8 cellular contexts compared by ENCODE assay signal in the genomic region with DNA sequence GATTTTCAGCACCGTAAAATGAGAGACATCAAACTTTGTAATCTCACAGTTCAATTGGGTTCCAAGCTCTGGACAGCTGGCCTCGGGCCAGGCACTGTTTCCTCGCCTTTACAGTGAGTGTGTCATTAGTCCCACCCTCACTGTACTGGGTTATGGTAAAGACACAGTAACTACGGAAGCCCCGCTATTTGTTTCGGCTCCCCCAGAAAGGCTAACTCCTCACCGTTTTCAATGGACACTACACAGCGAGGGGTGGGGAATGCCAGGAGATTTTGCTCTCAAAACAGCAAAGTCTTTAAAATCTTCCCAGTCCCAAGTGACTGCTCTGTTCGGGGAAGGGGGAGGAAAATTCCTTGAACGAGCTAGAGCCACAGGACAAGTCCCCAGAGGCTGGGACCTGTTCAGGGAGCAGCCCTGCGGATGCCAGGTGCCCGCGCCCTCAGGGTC. TPM values are rescaled to one million over a fixed set of nuclear protein-coding genes. Genes with fewer than 3 reads are reported as not detected.
DNase-seq lines count a peak whose midpoint lies in the region; ATAC-seq and TF ChIP-seq lines count a peak whose summit lies in the region.

No MANE protein-coding gene starts in this region.

- H3K27ac ChIP-seq in CD4-positive, CD25-positive, alpha-beta regulatory T cell (ENCODE audit: insufficient read depth, low read length, poor library complexity, severe bottlenecking): no peak overlapping the region
- peak overlapping the region; percentile 55 for H3K27ac ChIP-seq in PC-3 (ENCODE audit: low read length)
- H3K27ac ChIP-seq in muscle layer of duodenum (ENCODE audit: low read length): peak overlapping the region; percentile 88
- no peak overlapping the region for H3K27ac ChIP-seq in Karpas-422 (ENCODE audit: low read length)

- H4K20me1 ChIP-seq in PC-3 (ENCODE audit: low read length): peaks cover 6% of the 10 kb centered on the region; the same call in 1 of the 2 replicates
- H4K20me1 ChIP-seq in Karpas-422 (ENCODE audit: insufficient read depth, low read depth, low read length): no peaks in the 10 kb centered on the region

- peaks cover 36% of the 10 kb centered on the region for H3K79me2 ChIP-seq in PC-3 (ENCODE audit: low read length)
- H3K79me2 ChIP-seq in Karpas-422 (ENCODE audit: low read length): no peaks in the 10 kb centered on the region

- no peak for TF ChIP-seq CTCF in PC-3 (conservative IDR thresholded peaks at IDR 0.05; ENCODE audit: low read depth, low read length)

- H3K4me2 ChIP-seq in PC-3 (ENCODE audit: low read length) (peak overlapping the region; percentile 91), Karpas-422 (ENCODE audit: low read depth, low read length, poor library complexity, severe bottlenecking) (no peak overlapping the region)

- peaks cover 9 to 10% of the 10 kb centered on the region in 2 experiments for H3K9me3 ChIP-seq in CD4-positive, CD25-positive, alpha-beta regulatory T cell (ENCODE audit: control insufficient read depth in 2 of 2, low read length in 2 of 2)
- H3K9me3 ChIP-seq in PC-3 (ENCODE audit: low read length) (no peaks in the 10 kb centered on the region), muscle layer of duodenum (ENCODE audit: control insufficient read depth in 1 of 2, low read length in 2 of 2) (peaks cover 0 to 12% of the 10 kb centered on the region in 2 donors), Karpas-422 (ENCODE audit: low read length) (peaks cover 5% of the 10 kb centered on the region)

- BruUV-seq in PC-3 (replicated peaks; lab: Mats Ljungman, UMichigan): no TSS peak

- peaks cover 4% of the 10 kb centered on the region for H3F3A ChIP-seq in PC-3 (ENCODE audit: low read length, unreplicated experiment)

- POLR2A ChIA-PET in PC-3 (lab: Charles Lee; ENCODE audit: unreplicated experiment): interaction anchor here (0.5 to 0.6 kb wide), 2 partner anchors 157 to 164 kb away, joined by 4 read pairs; no protein-coding TSS in a partner anchor

- H3K4me1 Mint-ChIP-seq in CD4-positive, CD25-positive, alpha-beta regulatory T cell: peaks cover 13 to 37% (median 21%) of the 10 kb centered on the region in 4 donors
- peaks cover 0 to 2% of the 10 kb centered on the region in 2 donors for H3K4me1 Mint-ChIP-seq in effector memory CD8-positive, alpha-beta T cell (ENCODE audit: low read depth in 2 of 2)

- DNase-seq in CD4-positive, CD25-positive, alpha-beta regulatory T cell: no peak
- DNase-seq in PC-3 (peak; percentile 81), KG1 (lab: John Stamatoyannopoulos, UW) (no peak), HuH-7.5 (ENCODE audit: low spot score) (no peak), Karpas-422 (no peak)
- DNase-seq in effector memory CD8-positive, alpha-beta T cell: no peak
- DNase-seq in activated naive CD4-positive, alpha-beta T cell treated with anti-CD3 and anti-CD28 coated beads, Interleukin-2, amount 50 U/mL, for 72 hours (ENCODE audit: low spot score in 2 of 2): no peak

- H3K27me3 ChIP-seq in CD4-positive, CD25-positive, alpha-beta regulatory T cell (ENCODE audit: control insufficient read depth, insufficient read depth, low read length): no peaks in the 10 kb centered on the region
- H3K27me3 ChIP-seq in PC-3 (ENCODE audit: low read length): no peaks in the 10 kb centered on the region
- H3K27me3 ChIP-seq in muscle layer of duodenum (ENCODE audit: low read depth, low read length): peaks cover 8% of the 10 kb centered on the region
- H3K27me3 ChIP-seq in Karpas-422 (ENCODE audit: low read length): no peaks in the 10 kb centered on the region

- no peak for ATAC-seq in CD4-positive, CD25-positive, alpha-beta regulatory T cell (ENCODE audit: low read depth in 2 of 2)
- peak; percentile 8 for ATAC-seq in PC-3
- ATAC-seq in effector memory CD8-positive, alpha-beta T cell (replicated peaks): no peak
- no peak for ATAC-seq in activated naive CD4-positive, alpha-beta T cell treated with anti-CD3 and anti-CD28 coated beads, Interleukin-2, amount 50 U/mL, for 72 hours

- CTCF ChIA-PET in PC-3 (lab: Charles Lee): interaction anchor here (0.9 kb wide), 1 partner anchor 25 kb away, joined by 3 read pairs; no protein-coding TSS in a partner anchor

- no peak overlapping the region for H3K4me3 ChIP-seq in CD4-positive, CD25-positive, alpha-beta regulatory T cell (ENCODE audit: low read depth, low read length)
- H3K4me3 ChIP-seq in PC-3 (ENCODE audit: low read length) (peak overlapping the region; percentile 69), muscle layer of duodenum (ENCODE audit: low read depth in 1 of 2, low read length in 2 of 2) (peak overlapping the region; percentile 41 to 62), Karpas-422 (ENCODE audit: low read length) (no peak overlapping the region)

- H3K36me3 ChIP-seq in CD4-positive, CD25-positive, alpha-beta regulatory T cell (ENCODE audit: control insufficient read depth, insufficient read depth, low read length): no peaks in the 10 kb centered on the region
- H3K36me3 ChIP-seq in PC-3 (ENCODE audit: low read depth, low read length): peaks cover 4% of the 10 kb centered on the region
- no peaks in the 10 kb centered on the region for H3K36me3 ChIP-seq in muscle layer of duodenum (ENCODE audit: control insufficient read depth in 1 of 2, insufficient read depth in 2 of 2, low read length in 2 of 2)
- no peaks in the 10 kb centered on the region for H3K36me3 ChIP-seq in Karpas-422 (ENCODE audit: insufficient read depth, low read length)

- peak overlapping the region; percentile 51 to 87 (median 81) for H3K4me3 Mint-ChIP-seq in CD4-positive, CD25-positive, alpha-beta regulatory T cell
- peak overlapping the region; percentile 57 to 63 for H3K4me3 Mint-ChIP-seq in effector memory CD8-positive, alpha-beta T cell

- peak overlapping the region; percentile 46 for H2AFZ ChIP-seq in PC-3 (ENCODE audit: low read length)
- no peak overlapping the region for H2AFZ ChIP-seq in Karpas-422 (ENCODE audit: low read length)

- intact Hi-C loops in PC-3 (cut with micrococcal nuclease): loop anchor here (5.0 kb wide), 4 partner anchors 120 to 280 kb away; no protein-coding TSS in a partner anchor

- H3K36me3 Mint-ChIP-seq in CD4-positive, CD25-positive, alpha-beta regulatory T cell: peaks cover 10% of the 10 kb centered on the region
- no peaks in the 10 kb centered on the region for H3K36me3 Mint-ChIP-seq in effector memory CD8-positive, alpha-beta T cell (ENCODE audit: insufficient read depth)
- peaks cover 0 to 6% of the 10 kb centered on the region in 2 donors for H3K36me3 Mint-ChIP-seq in activated naive CD4-positive, alpha-beta T cell treated with anti-CD3 and anti-CD28 coated beads, Interleukin-2, amount 50 U/mL, for 72 hours

- H3K9me2 ChIP-seq in PC-3 (replicated peaks; ENCODE audit: low read length) (no peaks in the 10 kb centered on the region), Karpas-422 (replicated peaks; ENCODE audit: insufficient read depth, low read length) (no peaks in the 10 kb centered on the region)

- no peaks in the 10 kb centered on the region for H3K27me3 Mint-ChIP-seq in CD4-positive, CD25-positive, alpha-beta regulatory T cell
- peaks cover 6 to 15% of the 10 kb centered on the region in 2 donors for H3K27me3 Mint-ChIP-seq in effector memory CD8-positive, alpha-beta T cell

- peaks cover 36% of the 10 kb centered on the region for H3K4me1 ChIP-seq in CD4-positive, CD25-positive, alpha-beta regulatory T cell (ENCODE audit: control insufficient read depth, insufficient read depth, low read length, poor library complexity, severe bottlenecking)
- H3K4me1 ChIP-seq in PC-3 (ENCODE audit: insufficient read depth, low read length): peaks cover 41% of the 10 kb centered on the region
- peaks cover 15 to 26% of the 10 kb centered on the region in 2 donors for H3K4me1 ChIP-seq in muscle layer of duodenum (ENCODE audit: control insufficient read depth in 1 of 2, insufficient read depth in 2 of 2, low read length in 2 of 2)
- no peaks in the 10 kb centered on the region for H3K4me1 ChIP-seq in Karpas-422 (ENCODE audit: low read length)

- H3K27ac Mint-ChIP-seq in CD4-positive, CD25-positive, alpha-beta regulatory T cell: peak overlapping the region; percentile 20 to 84 (median 71)
- no peak overlapping the region for H3K27ac Mint-ChIP-seq in effector memory CD8-positive, alpha-beta T cell
- peak overlapping the region in 1 of 2 donors; percentile 22 for H3K27ac Mint-ChIP-seq in activated naive CD4-positive, alpha-beta T cell treated with anti-CD3 and anti-CD28 coated beads, Interleukin-2, amount 50 U/mL, for 72 hours

- H3K9me3 Mint-ChIP-seq in CD4-positive, CD25-positive, alpha-beta regulatory T cell: peaks cover 0 to 8% (median 4%) of the 10 kb centered on the region in 7 donors
- peaks cover 0 to 2% of the 10 kb centered on the region in 2 donors for H3K9me3 Mint-ChIP-seq in effector memory CD8-positive, alpha-beta T cell
- H3K9me3 Mint-ChIP-seq in activated naive CD4-positive, alpha-beta T cell treated with anti-CD3 and anti-CD28 coated beads, Interleukin-2, amount 50 U/mL, for 72 hours: peaks cover 4 to 5% of the 10 kb centered on the region in 2 donors

- H3K9ac ChIP-seq in PC-3 (ENCODE audit: low read length): peak overlapping the region; percentile 45
- H3K9ac ChIP-seq in Karpas-422 (ENCODE audit: low read length): no peak overlapping the region

RNA-seq across cellular contexts. Expression of a gene that starts 0.8 kb away (rescaled TPM):
- 19.7 TPM for total RNA-seq in CD4-positive, CD25-positive, alpha-beta regulatory T cell
- 10 to 100 TPM in 3 of 4 donors, 1 to 10 TPM in 1; 7.0 to 12.3 (median 11.9) TPM for polyA plus RNA-seq in CD4-positive, CD25-positive, alpha-beta regulatory T cell
- 18.1 and 32.9 TPM in 2 replicates for total RNA-seq in PC-3 (2014; rRNA removed)
- total RNA-seq in activated naive CD4-positive, alpha-beta T cell treated with anti-CD3 and anti-CD28 coated beads, Interleukin-2, amount 50 U/mL, for 72 hours: 10 to 100 TPM in 1 of 2 donors, 1 to 10 TPM in 1; 3.8 to 12.6 TPM
- total RNA-seq in Karpas-422 (2014; rRNA removed; shearing (Covaris generic); ENCODE audit: low replicate concordance): not detected in 2 replicates

RNA-seq across cellular contexts. Expression of a gene that starts 57.4 kb away (rescaled TPM):
- 19.4 TPM for total RNA-seq in CD4-positive, CD25-positive, alpha-beta regulatory T cell
- 1 to 10 TPM; 7.8 to 10.0 (median 8.8) TPM for polyA plus RNA-seq in CD4-positive, CD25-positive, alpha-beta regulatory T cell
- 6.8 and 8.9 TPM in 2 replicates for total RNA-seq in PC-3 (2014; rRNA removed)
- total RNA-seq in activated naive CD4-positive, alpha-beta T cell treated with anti-CD3 and anti-CD28 coated beads, Interleukin-2, amount 50 U/mL, for 72 hours: 10 to 100 TPM in 1 of 2 donors, 1 to 10 TPM in 1; 4.4 to 16.2 TPM
- total RNA-seq in Karpas-422 (2014; rRNA removed; shearing (Covaris generic); ENCODE audit: low replicate concordance): 21.3 and 21.6 TPM in 2 replicates

Comparison
In these comparisons a context has a peak if more than half of its experiments do, and no peak if none do; other contexts are left out.
1. H3K27ac ChIP-seq: peak in PC-3 (single experiment) and muscle layer of duodenum (single experiment); none in CD4-positive, CD25-positive, alpha-beta regulatory T cell (single experiment) and Karpas-422 (single experiment).
2. H3K4me3 ChIP-seq: peak in PC-3 (single experiment) and muscle layer of duodenum (2 of 2); none in CD4-positive, CD25-positive, alpha-beta regulatory T cell (single experiment) and Karpas-422 (single experiment).
3. H3K27ac Mint-ChIP-seq: peak in CD4-positive, CD25-positive, alpha-beta regulatory T cell (3 of 3); none in effector memory CD8-positive, alpha-beta T cell (0 of 2).